18 cellular contexts compared by ENCODE assay signal in genomic region chr2:17857016-17857415, GRCh38. TPM values are rescaled to one million over a fixed set of nuclear protein-coding genes. Genes with fewer than 3 reads are reported as not detected.
DNase-seq lines count a peak whose midpoint lies in the region; ATAC-seq and TF ChIP-seq lines count a peak whose summit lies in the region.
"Had no signal": no experiment of that assay in that cellular context is flagged by ENCODE, and none has a peak within 500 bp of the region (broad histone marks: within the 10 kb centered on the region; RNA-seq: fewer than 3 reads in every experiment).

No MANE protein-coding gene starts in this region.

- H3K4me3 ChIP-seq in MG63 (no peak overlapping the region), WERI-Rb-1 (ENCODE audit: low read depth, low read length) (peak overlapping the region; percentile 13; the same call in 1 of the 2 replicates), mesenchymal stem cell (ENCODE audit: insufficient read depth in 1 of 2, low read depth in 1 of 2, low read length in 2 of 2) (no peak overlapping the region), esophagus muscularis mucosa (no peak overlapping the region)
- H3K4me3 ChIP-seq: cardiac muscle cell had no signal

- H2BK120ac ChIP-seq in mesenchymal stem cell (ENCODE audit: low read depth, low read length): no peak overlapping the region

- no peak overlapping the region for H2BK12ac ChIP-seq in mesenchymal stem cell (ENCODE audit: low read length in 2 of 2)

- H3K23ac ChIP-seq in mesenchymal stem cell (ENCODE audit: low read length in 2 of 2): no peak overlapping the region

- H3K4me1 ChIP-seq in mesenchymal stem cell (ENCODE audit: control insufficient read depth, insufficient read depth, low read depth, low read length) (peaks cover 8% of the 10 kb centered on the region), esophagus muscularis mucosa (peaks cover 0 to 1% (median 0%) of the 10 kb centered on the region in 4 donors)

- H2BK15ac ChIP-seq in mesenchymal stem cell (ENCODE audit: low read depth, poor library complexity, severe bottlenecking): no peak overlapping the region

- no peak for TF ChIP-seq CTCF in WERI-Rb-1 (IDR thresholded peaks at IDR 0.05; ENCODE audit: low read depth, low read length)
- TF ChIP-seq CTCF in esophagus muscularis mucosa (IDR thresholded peaks at IDR 0.05): no peak

- no peak for ATAC-seq in GM21360 (IDR thresholded peaks at IDR 0.05; ENCODE audit: unreplicated experiment)

- H3K27ac ChIP-seq in WERI-Rb-1 (peak overlapping the region; percentile 57), mesenchymal stem cell (ENCODE audit: low read length, poor library complexity, severe bottlenecking) (no peak overlapping the region), esophagus muscularis mucosa (replicated peaks in 1 of 4) (no peak overlapping the region)
- H3K27ac ChIP-seq: C4-2B, cardiac muscle cell had no signal

- H2BK5ac ChIP-seq in mesenchymal stem cell (ENCODE audit: low read depth, low read length, poor library complexity, severe bottlenecking): no peak overlapping the region

- intact Hi-C loops in esophagus muscularis mucosa (cut with DNase I): no loop called here

- H4K91ac ChIP-seq in mesenchymal stem cell (ENCODE audit: low read length): no peak overlapping the region

- H4K8ac ChIP-seq in mesenchymal stem cell (ENCODE audit: low read length): no peak overlapping the region

- no peak overlapping the region for H3K18ac ChIP-seq in mesenchymal stem cell (ENCODE audit: low read depth in 1 of 2, low read length in 2 of 2)

- H3K14ac ChIP-seq in mesenchymal stem cell (ENCODE audit: low read length in 2 of 2): no peak overlapping the region

- H2AFZ ChIP-seq in mesenchymal stem cell (ENCODE audit: low read depth, low read length): no peak overlapping the region

- H3K36me3 ChIP-seq in MG63 (no peaks in the 10 kb centered on the region), WERI-Rb-1 (no peaks in the 10 kb centered on the region), mesenchymal stem cell (ENCODE audit: control insufficient read depth in 1 of 2, insufficient read depth in 2 of 2, low read depth in 1 of 2, low read length in 2 of 2) (no peaks in the 10 kb centered on the region), esophagus muscularis mucosa (no peaks in the 10 kb centered on the region)
- H3K36me3 ChIP-seq: cardiac muscle cell had no signal

- no peak overlapping the region for H3K4me2 ChIP-seq in mesenchymal stem cell (ENCODE audit: low read length, poor library complexity, severe bottlenecking)

- H3K27me3 ChIP-seq in MG63 (no peaks in the 10 kb centered on the region), WERI-Rb-1 (ENCODE audit: insufficient read depth, low read depth, severe bottlenecking) (no peaks in the 10 kb centered on the region), mesenchymal stem cell (ENCODE audit: control insufficient read depth in 1 of 2, insufficient read depth in 1 of 2, low read length in 2 of 2) (peaks cover 0 to 50% of the 10 kb centered on the region in 2 experiments), esophagus muscularis mucosa (peaks cover 0 to 7% (median 0%) of the 10 kb centered on the region in 4 donors)
- H3K27me3 ChIP-seq: cardiac muscle cell had no signal

- TF ChIP-seq EP300 in esophagus muscularis mucosa (IDR thresholded peaks at IDR 0.05): no peak

- TF ChIP-seq POLR2A in esophagus muscularis mucosa (IDR thresholded peaks at IDR 0.05; ENCODE audit: low read depth) (no peak), erythroblast (IDR thresholded peaks at IDR 0.05; ENCODE audit: low read length) (no peak)

- no peak overlapping the region for H3K9ac ChIP-seq in mesenchymal stem cell (ENCODE audit: low read length)

- no peak overlapping the region for H3K4ac ChIP-seq in mesenchymal stem cell (ENCODE audit: low read depth in 1 of 2, low read length in 2 of 2)

- no peak overlapping the region for H2AK5ac ChIP-seq in mesenchymal stem cell (ENCODE audit: low read length, severe bottlenecking)

- no CpG with 5 or more reads among the region's 3 CpGs for WGBS in mesenchymal stem cell
- 57% methylated on average over 3 of the region's 3 CpGs for WGBS in esophagus muscularis mucosa

- no peaks in the 10 kb centered on the region for H3K9me3 ChIP-seq in MG63
- no peaks in the 10 kb centered on the region for H3K9me3 ChIP-seq in WERI-Rb-1 (ENCODE audit: severe bottlenecking)
- no peaks in the 10 kb centered on the region for H3K9me3 ChIP-seq in mesenchymal stem cell (ENCODE audit: control insufficient read depth, low read length)
- no peaks in the 10 kb centered on the region for H3K9me3 ChIP-seq in esophagus muscularis mucosa

- no peaks in the 10 kb centered on the region for H3K79me1 ChIP-seq in mesenchymal stem cell (replicated peaks; ENCODE audit: low read length, poor library complexity, severe bottlenecking)

- DNase-seq in Daoy (ENCODE audit: low read depth) (peak; percentile 13), MG63 (peak; percentile 60), WERI-Rb-1 (no peak), mesenchymal stem cell (peak; percentile 20), esophagus muscularis mucosa (ENCODE audit: extremely low spot score) (no peak), mesenteric fat pad (ENCODE audit: low spot score) (no peak), erythroblast (lab: John Stamatoyannopoulos, UW) (no peak)
- DNase-seq: endodermal cell; GDM1; kidney glomerular epithelial cell; NCI-H1694 treated with DMSO at 0.1 percent for 48 hours; NCI-H526 treated with DMSO at 0.1 percent for 48 hours; stimulated activated CD4-positive, alpha-beta T cell treated with anti-CD3 and anti-CD28 coated beads, Interleukin-1b, Interleukin-23, amount 100 ng/mL, for 48 hours had no signal

RNA-seq across cellular contexts. Expression of gene KCNS3, which starts 21.5 kb away (rescaled TPM):
- 6.2 and 9.7 TPM in 2 replicates for total RNA-seq in Daoy (2014; rRNA removed; shearing (Covaris generic))
- total RNA-seq in MG63 (2014; rRNA removed; shearing (Covaris generic); ENCODE audit: low replicate concordance): 5.2 and 10.7 TPM in 2 replicates
- polyA plus RNA-seq in mesenchymal stem cell (2013, experiment 1 of 2): 5.2 TPM
- polyA plus RNA-seq in mesenchymal stem cell (2013, experiment 2 of 2): 5.2 TPM
- total RNA-seq in esophagus muscularis mucosa: 10 to 100 TPM; 14.6 to 37.4 (median 24.3) TPM
- 1.1 TPM for total RNA-seq in mesenteric fat pad

RNA-seq across cellular contexts. Expression of gene MSGN1, which starts 40.8 kb away (rescaled TPM):
- total RNA-seq in Daoy (2014; rRNA removed; shearing (Covaris generic)): not detected in 2 replicates
- total RNA-seq in MG63 (2014; rRNA removed; shearing (Covaris generic); ENCODE audit: low replicate concordance): not detected in 2 replicates
- polyA plus RNA-seq in mesenchymal stem cell (2013, experiment 1 of 2): not detected
- not detected for polyA plus RNA-seq in mesenchymal stem cell (2013, experiment 2 of 2)
- total RNA-seq in esophagus muscularis mucosa (not detected), mesenteric fat pad (not detected)
- total RNA-seq: cardiac muscle cell, endodermal cell, pulmonary artery endothelial cell, ureter had no signal
- polyA plus RNA-seq: cardiac muscle cell had no signal

Comparison
In these comparisons a context has a peak if more than half of its experiments do, and no peak if none do; other contexts are left out.
1. DNase-seq: peak in Daoy (single experiment), MG63 (single experiment) and mesenchymal stem cell (single experiment); none in WERI-Rb-1 (single experiment), esophagus muscularis mucosa (single experiment), mesenteric fat pad (single experiment) and erythroblast (0 of 2).